Comparison of ENCODE assay signal across 8 cellular contexts in the genomic region with DNA sequence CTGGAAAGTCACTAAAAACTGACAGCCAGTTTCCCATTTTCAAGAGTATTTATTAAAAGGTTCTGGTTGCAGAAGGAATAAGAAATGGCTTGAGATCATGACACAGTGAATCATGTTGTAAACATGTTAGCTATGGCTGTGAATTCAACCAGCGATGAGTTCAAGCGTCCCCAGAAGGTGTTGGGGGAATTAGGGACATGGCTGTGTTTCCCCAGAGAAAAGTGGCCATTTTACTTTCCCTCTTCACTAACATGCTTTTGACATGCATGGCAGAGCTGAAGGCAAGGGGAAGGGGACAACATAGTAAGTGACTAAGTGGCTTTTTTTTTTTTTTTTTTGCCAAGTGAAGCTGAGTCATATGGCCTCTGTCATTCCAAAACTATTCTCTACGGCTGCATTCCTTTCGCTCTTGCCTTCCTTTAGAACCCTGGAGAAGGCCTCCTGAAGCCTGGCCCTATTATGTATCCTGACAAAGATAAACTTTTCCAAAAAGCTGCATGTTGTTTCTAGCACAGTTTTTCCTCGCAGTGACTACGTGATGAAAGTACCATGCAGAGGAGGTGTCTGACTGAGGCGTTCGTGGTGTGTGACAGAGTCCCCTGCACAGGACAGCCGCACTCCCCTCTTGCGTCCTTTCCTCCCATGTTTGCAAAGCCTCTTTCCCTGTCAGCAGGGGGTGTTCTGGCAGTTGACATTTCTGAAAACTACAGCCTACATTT. TPM values are rescaled to one million over a fixed set of nuclear protein-coding genes. Genes with fewer than 3 reads are reported as not detected.
DNase-seq lines count a peak whose midpoint lies in the region; ATAC-seq and FAIRE-seq lines count a peak whose summit lies in the region.

No MANE protein-coding gene starts in this region.

- peak; percentile 96 for FAIRE-seq in RCC 7860 (lab: Jason Lieb, UNC)

- peaks cover 21% of the 10 kb centered on the region for H3K36me3 ChIP-seq in skeletal muscle satellite cell (ENCODE audit: insufficient read depth, low read length)

- H3K4me1 ChIP-seq in skeletal muscle satellite cell (ENCODE audit: control insufficient read depth, insufficient read depth, low read length): peaks cover 94% of the 10 kb centered on the region

- DNase-seq in RCC 7860 (ENCODE audit: low spot score): peak; percentile 98
- peak; percentile 65 for DNase-seq in glomerular endothelial cell (ENCODE audit: extremely low read depth, low read depth, low spot score)
- no peak for DNase-seq in DMS153 treated with DMSO at 0.1 percent for 48 hours (lab: John Stamatoyannopoulos, UW; ENCODE audit: unreplicated experiment)
- DNase-seq in NCI-H510A treated with DMSO at 0.1 percent for 48 hours (lab: John Stamatoyannopoulos, UW): no peak
- DNase-seq in KG1 (lab: John Stamatoyannopoulos, UW): no peak

- H3K4me3 ChIP-seq in skeletal muscle satellite cell (ENCODE audit: low read length): peak overlapping the region; percentile 48

- H3K27me3 ChIP-seq in skeletal muscle satellite cell (ENCODE audit: control insufficient read depth, insufficient read depth, low read length): no peaks in the 10 kb centered on the region

- ATAC-seq in GM19452 (IDR thresholded peaks at IDR 0.05; ENCODE audit: unreplicated experiment): peak; percentile 42
- ATAC-seq in GM21526 (IDR thresholded peaks at IDR 0.05; ENCODE audit: low FRiP score, unreplicated experiment): no peak

- H3K9ac ChIP-seq in skeletal muscle satellite cell (ENCODE audit: low read depth, low read length): peak overlapping the region; percentile 86

- H3K9me3 ChIP-seq in skeletal muscle satellite cell (replicated peaks; ENCODE audit: low read length): no peaks in the 10 kb centered on the region

- peak overlapping the region; percentile 79 for H3K4me2 ChIP-seq in skeletal muscle satellite cell (ENCODE audit: low read length)

RNA-seq across cellular contexts. Expression of gene EGFR, which starts 46.9 kb away (rescaled TPM):
- 16.8 and 21.7 TPM in 2 replicates for total RNA-seq in glomerular endothelial cell
- 89.1 and 114 TPM in 2 replicates for total RNA-seq in skeletal muscle satellite cell (2012; rRNA removed)

Comparison
In these comparisons a context has a peak if more than half of its experiments do, and no peak if none do; other contexts are left out.
1. DNase-seq: peak in RCC 7860 (single experiment) and glomerular endothelial cell (single experiment); none in DMS153 treated with DMSO at 0.1 percent for 48 hours (single experiment), NCI-H510A treated with DMSO at 0.1 percent for 48 hours (single experiment) and KG1 (single experiment).